In genomic region chr19:58556633-58557252, GRCh38 we compare ENCODE assay signal across 9 cellular contexts. TPM values are rescaled to one million over a fixed set of nuclear protein-coding genes. Genes with fewer than 3 reads are reported as not detected.
DNase-seq lines count a peak whose midpoint lies in the region; ATAC-seq, FAIRE-seq and TF ChIP-seq lines count a peak whose summit lies in the region.
"Had no signal": no experiment of that assay in that cellular context is flagged by ENCODE, and none has a peak within 500 bp of the region (broad histone marks: within the 10 kb centered on the region; RNA-seq: fewer than 3 reads in every experiment).

No MANE protein-coding gene starts in this region.

- no peaks in the 10 kb centered on the region for H3K9me3 Mint-ChIP-seq in T-helper 2 cell treated with Interferon-gamma antibody and Interleukin-4, amounts not matched to agents 5 μg/mL and 100 μg/mL, for 36 hours
- no peaks in the 10 kb centered on the region for H3K9me3 Mint-ChIP-seq in activated T-helper 17 cell treated with anti-CD3 and anti-CD28 coated beads, Interleukin-2, amount 50 U/mL, for 72 hours
- H3K9me3 Mint-ChIP-seq in immature natural killer cell, result no peaks in the 10 kb centered on the region

- no peak for TF ChIP-seq POLR2A in erythroblast (IDR thresholded peaks at IDR 0.05; ENCODE audit: low read length)

- no peak for FAIRE-seq in small intestine (lab: Jason Lieb, UNC)
- FAIRE-seq: TTC549 had no signal

- H3K36me3 Mint-ChIP-seq in T-helper 2 cell treated with Interferon-gamma antibody and Interleukin-4, amounts not matched to agents 5 μg/mL and 100 μg/mL, for 36 hours (ENCODE audit: low read depth), result peaks cover 60% of the 10 kb centered on the region
- peaks cover 77% of the 10 kb centered on the region for H3K36me3 Mint-ChIP-seq in activated T-helper 17 cell treated with anti-CD3 and anti-CD28 coated beads, Interleukin-2, amount 50 U/mL, for 72 hours (ENCODE audit: low read depth)
- H3K36me3 Mint-ChIP-seq in immature natural killer cell, result peaks cover 10 to 27% (median 11%) of the 10 kb centered on the region in 3 donors

- H3K4me3 Mint-ChIP-seq in T-helper 2 cell treated with Interferon-gamma antibody and Interleukin-4, amounts not matched to agents 5 μg/mL and 100 μg/mL, for 36 hours, result peak overlapping the region; percentile 92
- peak overlapping the region; percentile 100 for H3K4me3 Mint-ChIP-seq in activated T-helper 17 cell treated with anti-CD3 and anti-CD28 coated beads, Interleukin-2, amount 50 U/mL, for 72 hours
- H3K4me3 Mint-ChIP-seq in immature natural killer cell, result peak overlapping the region; percentile 85 to 97 (median 90)

- ATAC-seq in activated T-helper 17 cell treated with anti-CD3 and anti-CD28 coated beads, Interleukin-2, amount 50 U/mL, for 72 hours (replicated peaks), result no peak

- peak overlapping the region; percentile 71 to 89 (median 73) for H3K4me3 ChIP-seq in subcutaneous abdominal adipose tissue (ENCODE audit: low read depth in 1 of 5, low read length in 5 of 5)
- H3K4me3 ChIP-seq in small intestine (ENCODE audit: low read depth in 1 of 2, low read length in 2 of 2), result peak overlapping the region in 1 of 2 donors; percentile 65

- 37 to 55% (median 51%) methylated on average over 11 of the region's 11 CpGs for WGBS in small intestine, 3 donors

- H3K9ac ChIP-seq in subcutaneous abdominal adipose tissue (ENCODE audit: low read length in 5 of 5), result peak overlapping the region; percentile 68 to 99 (median 99)

- peak overlapping the region; percentile 93 for H3K27ac Mint-ChIP-seq in T-helper 2 cell treated with Interferon-gamma antibody and Interleukin-4, amounts not matched to agents 5 μg/mL and 100 μg/mL, for 36 hours
- H3K27ac Mint-ChIP-seq in activated T-helper 17 cell treated with anti-CD3 and anti-CD28 coated beads, Interleukin-2, amount 50 U/mL, for 72 hours, result peak overlapping the region; percentile 100
- H3K27ac Mint-ChIP-seq in immature natural killer cell, result peak overlapping the region; percentile 85 to 99 (median 96)

- peaks cover 44% of the 10 kb centered on the region for H3K4me1 Mint-ChIP-seq in T-helper 2 cell treated with Interferon-gamma antibody and Interleukin-4, amounts not matched to agents 5 μg/mL and 100 μg/mL, for 36 hours (ENCODE audit: low read depth)
- H3K4me1 Mint-ChIP-seq in activated T-helper 17 cell treated with anti-CD3 and anti-CD28 coated beads, Interleukin-2, amount 50 U/mL, for 72 hours, result peaks cover 33% of the 10 kb centered on the region
- H3K4me1 Mint-ChIP-seq in immature natural killer cell, result peaks cover 74 to 82% of the 10 kb centered on the region in 2 donors

- no peaks in the 10 kb centered on the region for H3K9me3 ChIP-seq in subcutaneous abdominal adipose tissue (ENCODE audit: control insufficient read depth in 5 of 5, low read length in 5 of 5)
- H3K9me3 ChIP-seq in small intestine (ENCODE audit: control insufficient read depth, low read depth), result no peaks in the 10 kb centered on the region

- peak overlapping the region; percentile 76 for H3K27ac ChIP-seq in subcutaneous abdominal adipose tissue (ENCODE audit: low read depth, low read length)
- H3K27ac ChIP-seq in small intestine (ENCODE audit: low read depth in 1 of 2, low read length in 1 of 2), result peak overlapping the region in 1 of 2 donors; percentile 8

- H3K4me1 ChIP-seq in subcutaneous abdominal adipose tissue (ENCODE audit: control insufficient read depth in 5 of 5, insufficient read depth in 5 of 5, low read length in 5 of 5), result peaks cover 13 to 63% (median 57%) of the 10 kb centered on the region in 5 donors
- peaks cover 0 to 4% of the 10 kb centered on the region in 2 donors for H3K4me1 ChIP-seq in small intestine (ENCODE audit: control insufficient read depth in 2 of 2, insufficient read depth in 1 of 2, low read depth in 1 of 2, low read length in 1 of 2)

- DNase-seq in T-helper 2 cell treated with Interferon-gamma antibody and Interleukin-4, amounts not matched to agents 5 μg/mL and 100 μg/mL, for 36 hours (ENCODE audit: low spot score), result no peak
- DNase-seq in T-helper 2 cell (no peak), immature natural killer cell (no peak), erythroblast (lab: John Stamatoyannopoulos, UW) (no peak), small intestine (no peak), NCI-H2107 treated with DMSO at 0.1 percent for 48 hours (lab: John Stamatoyannopoulos, UW; ENCODE audit: unreplicated experiment) (no peak)

- H3K27me3 Mint-ChIP-seq in T-helper 2 cell treated with Interferon-gamma antibody and Interleukin-4, amounts not matched to agents 5 μg/mL and 100 μg/mL, for 36 hours (ENCODE audit: low read depth), result no peaks in the 10 kb centered on the region
- no peaks in the 10 kb centered on the region for H3K27me3 Mint-ChIP-seq in activated T-helper 17 cell treated with anti-CD3 and anti-CD28 coated beads, Interleukin-2, amount 50 U/mL, for 72 hours
- H3K27me3 Mint-ChIP-seq in immature natural killer cell (ENCODE audit: low read depth in 3 of 3), result peaks cover 19 to 23% (median 23%) of the 10 kb centered on the region in 3 donors

- H3K36me3 ChIP-seq in subcutaneous abdominal adipose tissue (ENCODE audit: control insufficient read depth in 5 of 5, insufficient read depth in 5 of 5, low read length in 5 of 5), result peaks cover 0 to 25% (median 25%) of the 10 kb centered on the region in 5 donors
- peaks cover 9 to 17% of the 10 kb centered on the region in 2 donors for H3K36me3 ChIP-seq in small intestine (ENCODE audit: control insufficient read depth in 2 of 2, insufficient read depth in 2 of 2, low read length in 2 of 2)

- H3K27me3 ChIP-seq in subcutaneous abdominal adipose tissue (ENCODE audit: control insufficient read depth in 5 of 5, insufficient read depth in 4 of 5, low read length in 5 of 5) (peaks cover 0 to 6% (median 0%) of the 10 kb centered on the region in 5 donors), small intestine (ENCODE audit: control insufficient read depth in 2 of 2, insufficient read depth in 2 of 2, low read length in 2 of 2) (no peaks in the 10 kb centered on the region)

RNA-seq across cellular contexts. Expression of gene UBE2M, which starts 1.7 kb away (rescaled TPM):
- 100 to 1,000 TPM; 102 to 141 TPM for total RNA-seq in activated T-helper 17 cell treated with anti-CD3 and anti-CD28 coated beads, Interleukin-2, amount 50 U/mL, for 72 hours
- polyA plus RNA-seq in immature natural killer cell (10 to 100 TPM; 10.8 to 18.5 (median 15.5) TPM), small intestine (10 to 100 TPM; 42.7 to 53.4 (median 45.7) TPM)

RNA-seq across cellular contexts. Expression of gene CHMP2A, which starts 1.8 kb away (rescaled TPM):
- 10 to 100 TPM; 79.0 to 95.8 TPM for total RNA-seq in activated T-helper 17 cell treated with anti-CD3 and anti-CD28 coated beads, Interleukin-2, amount 50 U/mL, for 72 hours
- 100 to 1,000 TPM; 210 to 265 (median 231) TPM for polyA plus RNA-seq in immature natural killer cell
- polyA plus RNA-seq in small intestine, result 100 to 1,000 TPM; 165 to 384 (median 304) TPM

RNA-seq across cellular contexts. Expression of gene TRIM28, which starts 12.9 kb away (rescaled TPM):
- total RNA-seq in activated T-helper 17 cell treated with anti-CD3 and anti-CD28 coated beads, Interleukin-2, amount 50 U/mL, for 72 hours, result 100 to 1,000 TPM; 336 to 455 TPM
- polyA plus RNA-seq in immature natural killer cell (10 to 100 TPM; 34.3 to 36.3 (median 35.7) TPM), small intestine (100 to 1,000 TPM; 151 to 200 (median 155) TPM)

RNA-seq across cellular contexts. Expression of gene MZF1, which starts 16.4 kb away (rescaled TPM):
- 10 to 100 TPM; 26.6 to 57.9 TPM for total RNA-seq in activated T-helper 17 cell treated with anti-CD3 and anti-CD28 coated beads, Interleukin-2, amount 50 U/mL, for 72 hours
- polyA plus RNA-seq in immature natural killer cell (10 to 100 TPM in 1 of 3 donors, 1 to 10 TPM in 2; 3.2 to 10.4 (median 7.1) TPM), small intestine (10 to 100 TPM; 17.5 to 64.0 (median 25.7) TPM)

RNA-seq across cellular contexts. Expression of gene ZBTB45, which starts 37.1 kb away (rescaled TPM):
- total RNA-seq in activated T-helper 17 cell treated with anti-CD3 and anti-CD28 coated beads, Interleukin-2, amount 50 U/mL, for 72 hours, result 10 to 100 TPM; 11.0 to 14.3 TPM
- polyA plus RNA-seq in immature natural killer cell, result 1 to 10 TPM; 2.8 to 7.2 (median 3.4) TPM
- polyA plus RNA-seq in small intestine, result 1 to 10 TPM; 4.7 to 7.9 (median 5.9) TPM

Comparison
In these comparisons a context has a peak if more than half of its experiments do, and no peak if none do; other contexts are left out.
1. RNA of gene TRIM28, which starts 12.9 kb away (polyA plus RNA-seq): 151 to 200 TPM in small intestine; 34.3 to 36.3 TPM in immature natural killer cell; every median in the first group is over 4 times any median in the second.
2. Peak in every context shown above with its lines, with median percentiles within 50 percentile points of each other: H3K27ac Mint-ChIP-seq and H3K4me3 Mint-ChIP-seq.